12 cellular contexts compared by ENCODE assay signal in the genomic region with DNA sequence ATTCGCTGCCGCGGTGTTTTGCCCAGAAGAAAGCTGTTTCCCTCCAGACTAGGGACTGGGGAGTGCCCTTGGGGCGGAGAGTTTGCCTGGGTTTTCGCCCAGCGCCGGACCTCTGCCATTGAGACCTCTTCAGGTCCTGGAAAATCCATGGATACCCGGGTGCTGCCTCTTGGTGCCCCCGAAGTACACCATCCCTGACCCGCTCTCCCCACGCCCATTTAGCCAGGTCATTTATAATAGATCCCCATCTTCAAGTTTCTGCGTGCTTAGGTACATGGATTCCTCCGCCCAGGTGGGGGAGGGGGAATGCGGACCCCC. TPM values are rescaled to one million over a fixed set of nuclear protein-coding genes. Genes with fewer than 3 reads are reported as not detected.
DNase-seq lines count a peak whose midpoint lies in the region; ATAC-seq, FAIRE-seq and TF ChIP-seq lines count a peak whose summit lies in the region.
"Had no signal": no experiment of that assay in that cellular context is flagged by ENCODE, and none has a peak within 500 bp of the region (broad histone marks: within the 10 kb centered on the region; RNA-seq: fewer than 3 reads in every experiment).

No MANE protein-coding gene starts in this region.

- 25% methylated on average over 14 of the region's 14 CpGs for WGBS in A549 (ENCODE audit: missing lambda C conversion rate)

- peaks cover 40% of the 10 kb centered on the region for H3K4me1 ChIP-seq in A549
- peaks cover 34% of the 10 kb centered on the region for H3K4me1 ChIP-seq in CD8-positive, alpha-beta memory T cell (ENCODE audit: insufficient read depth, low read length)
- H3K4me1 ChIP-seq in osteoblast (ENCODE audit: insufficient read depth, low read length), result peaks cover 3% of the 10 kb centered on the region

- peak overlapping the region; percentile 62 to 82 (median 66) for H3K4me3 Mint-ChIP-seq in CD8-positive, alpha-beta memory T cell
- H3K4me3 Mint-ChIP-seq in activated B cell treated with CpG ODN at 0.5 μM for 24 hours, result peak overlapping the region; percentile 46
- H3K4me3 Mint-ChIP-seq in immature natural killer cell, result peak overlapping the region; percentile 50 to 63 (median 53)

- peaks cover 2% of the 10 kb centered on the region for H4K20me1 ChIP-seq in osteoblast (ENCODE audit: insufficient read depth, low read length)

- H3K27me3 Mint-ChIP-seq in CD8-positive, alpha-beta memory T cell, result peaks cover 56 to 59% of the 10 kb centered on the region in 2 donors
- H3K27me3 Mint-ChIP-seq in activated B cell treated with CpG ODN at 0.5 μM for 24 hours (peaks cover 50% of the 10 kb centered on the region), immature natural killer cell (ENCODE audit: low read depth in 3 of 3) (peaks cover 45 to 61% (median 55%) of the 10 kb centered on the region in 3 donors)

- TF ChIP-seq POLR2A in A549 (IDR thresholded peaks at IDR 0.05; ENCODE audit: low read length), result no peak

- no peak for TF ChIP-seq EP300 in A549 (IDR thresholded peaks at IDR 0.05)

- no peak for TF ChIP-seq RAD21 in A549 (conservative IDR thresholded peaks at IDR 0.05 in 1 of 2, IDR thresholded peaks at IDR 0.05 in 1 of 2)

- peak overlapping the region; percentile 95 to 99 for H3K27ac ChIP-seq in A549
- H3K27ac ChIP-seq in CD8-positive, alpha-beta memory T cell (ENCODE audit: low read depth, low read length), result no peak overlapping the region
- no peak overlapping the region for H3K27ac ChIP-seq in osteoblast (ENCODE audit: low read depth, low read length)
- H3K27ac ChIP-seq: thoracic aorta had no signal

- ATAC-seq in A549 (no peak), activated B cell treated with CpG ODN at 0.5 μM for 24 hours (ENCODE audit: low read depth) (no peak)

- H3K4me1 Mint-ChIP-seq in CD8-positive, alpha-beta memory T cell, result peaks cover 26 to 35% (median 29%) of the 10 kb centered on the region in 3 donors
- H3K4me1 Mint-ChIP-seq in activated B cell treated with CpG ODN at 0.5 μM for 24 hours (peaks cover 33% of the 10 kb centered on the region), immature natural killer cell (peaks cover 20 to 27% of the 10 kb centered on the region in 2 donors)

- H2AFZ ChIP-seq in osteoblast (ENCODE audit: low read length), result no peak overlapping the region

- POLR2A ChIA-PET in A549 (lab: Yijun Ruan, JAX), result interaction anchor here (0.8 to 6.6 kb wide), 8 partner anchors 14 to 181 kb away, joined by 3 to 84 read pairs (median 16); partner anchors contain the start of genes CBX4 and CBX8
- POLR2A ChIA-PET in CD8-positive, alpha-beta memory T cell (lab: Charles Lee), result interaction anchor here (0.5 to 3.2 kb wide), 6 partner anchors 8 to 65 kb away, joined by 3 to 41 read pairs (median 6); partner anchors contain the start of genes CBX4 and CBX8
- POLR2A ChIA-PET in activated B cell treated with CpG ODN at 0.5 μM for 24 hours (lab: Charles Lee), result interaction anchor here (0.5 to 18.2 kb wide), 9 partner anchors 13 to 1699 kb away, joined by 3 to 212 read pairs (median 4); partner anchors contain the start of gene CBX4

- H3K27me3 ChIP-seq in CD8-positive, alpha-beta memory T cell (ENCODE audit: insufficient read depth, low read length, poor library complexity, severe bottlenecking), result peaks cover 74% of the 10 kb centered on the region
- H3K27me3 ChIP-seq in osteoblast (ENCODE audit: insufficient read depth, low read length), result peaks cover 89% of the 10 kb centered on the region

- peak overlapping the region in 2 of 8 donors; percentile 60 to 69 for H3K27ac Mint-ChIP-seq in CD8-positive, alpha-beta memory T cell
- H3K27ac Mint-ChIP-seq in activated B cell treated with CpG ODN at 0.5 μM for 24 hours (peak overlapping the region; percentile 18), immature natural killer cell (peak overlapping the region in 2 of 6 donors; percentile 14 to 39)
- H3K27ac Mint-ChIP-seq: activated naive CD4-positive, alpha-beta T cell treated with anti-CD3 and anti-CD28 coated beads, Interleukin-2, amount 50 U/mL, for 72 hours had no signal

- H3K36me3 Mint-ChIP-seq in CD8-positive, alpha-beta memory T cell, result no peaks in the 10 kb centered on the region
- no peaks in the 10 kb centered on the region for H3K36me3 Mint-ChIP-seq in activated B cell treated with CpG ODN at 0.5 μM for 24 hours (ENCODE audit: low read depth)
- H3K36me3 Mint-ChIP-seq in immature natural killer cell, result no peaks in the 10 kb centered on the region

- H3K4me2 ChIP-seq in A549, result peak overlapping the region; percentile 94
- no peak overlapping the region for H3K4me2 ChIP-seq in osteoblast (ENCODE audit: insufficient read depth, low read length)

- H3K79me2 ChIP-seq in osteoblast (ENCODE audit: insufficient read depth, low read length), result no peaks in the 10 kb centered on the region

- no peak for TF ChIP-seq CTCF in A549 (IDR thresholded peaks at IDR 0.05)
- no peak for TF ChIP-seq CTCF in activated B cell treated with CpG ODN at 0.5 μM for 24 hours (IDR thresholded peaks at IDR 0.05)
- TF ChIP-seq CTCF in osteoblast (IDR thresholded peaks at IDR 0.05; ENCODE audit: extremely low read depth, low read depth, low read length), result no peak

- H3K9me3 ChIP-seq in A549 (no peaks in the 10 kb centered on the region), osteoblast (ENCODE audit: low read depth, low read length) (no peaks in the 10 kb centered on the region)
- no peaks in the 10 kb centered on the region for H3K9me3 ChIP-seq in CD8-positive, alpha-beta memory T cell (ENCODE audit: low read length)
- H3K9me3 ChIP-seq: thoracic aorta had no signal

- no peaks in the 10 kb centered on the region for H3K9me3 Mint-ChIP-seq in CD8-positive, alpha-beta memory T cell
- H3K9me3 Mint-ChIP-seq in activated B cell treated with CpG ODN at 0.5 μM for 24 hours, result no peaks in the 10 kb centered on the region
- H3K9me3 Mint-ChIP-seq in immature natural killer cell, result peaks cover 0 to 3% (median 0%) of the 10 kb centered on the region in 6 donors
- H3K9me3 Mint-ChIP-seq: activated naive CD4-positive, alpha-beta T cell treated with anti-CD3 and anti-CD28 coated beads, Interleukin-2, amount 50 U/mL, for 72 hours had no signal

- no peaks in the 10 kb centered on the region for H3K36me3 ChIP-seq in CD8-positive, alpha-beta memory T cell (ENCODE audit: insufficient read depth, low read length)
- H3K36me3 ChIP-seq in osteoblast (ENCODE audit: insufficient read depth, low read length), result no peaks in the 10 kb centered on the region
- H3K36me3 ChIP-seq: thoracic aorta had no signal

- intact Hi-C loops in activated B cell treated with CpG ODN at 0.5 μM for 24 hours (cut with micrococcal nuclease), result loop anchor here (1.0 to 2.0 kb wide), 3 partner anchors 12 to 30 kb away; partner anchors contain the start of gene CBX8

- H3K4me3 ChIP-seq in A549 (peak overlapping the region; percentile 51), osteoblast (ENCODE audit: insufficient read depth, low read length) (no peak overlapping the region)
- H3K4me3 ChIP-seq in CD8-positive, alpha-beta memory T cell (ENCODE audit: low read length), result no peak overlapping the region
- H3K4me3 ChIP-seq: thoracic aorta had no signal

- no peak for FAIRE-seq in A549 (lab: Jason Lieb, UNC)

- DNase-seq in A549 (ENCODE audit: low read depth in 1 of 2, low spot score in 1 of 2), result no peak
- DNase-seq in CD8-positive, alpha-beta memory T cell, result no peak
- DNase-seq in activated B cell treated with CpG ODN at 0.5 μM for 24 hours, result no peak
- DNase-seq in immature natural killer cell, result no peak
- no peak for DNase-seq in osteoblast (ENCODE audit: insufficient read length, low spot score, missing footprints)
- no peak for DNase-seq in foreskin melanocyte
- DNase-seq in NCI-H2227 (lab: John Stamatoyannopoulos, UW; ENCODE audit: unreplicated experiment), result no peak
- no peak for DNase-seq in inferior parietal cortex (ENCODE audit: extremely low spot score)
- DNase-seq: effector CD4-positive, alpha-beta T cell; stimulated activated CD4-positive, alpha-beta T cell treated with anti-CD3 and anti-CD28 coated beads, Interleukin-4, amount 100 ng/mL, for 24 hours had no signal

- CTCF ChIA-PET in A549 (lab: Yijun Ruan, JAX) (interaction anchor here (0.6 to 39.8 kb wide), 28 partner anchors 4 to 1387 kb away, joined by 3 to 1281 read pairs (median 6); partner anchors contain the start of genes CBX2, CBX4, CBX8 and GAA), activated B cell treated with CpG ODN at 0.5 μM for 24 hours (lab: Charles Lee) (interaction anchor here (0.9 to 2.3 kb wide), 7 partner anchors 13 to 179 kb away, joined by 3 to 8 read pairs (median 4); no protein-coding TSS in a partner anchor)
- CTCF ChIA-PET in CD8-positive, alpha-beta memory T cell (lab: Charles Lee), result interaction anchor here (1.0 to 3.3 kb wide), 5 partner anchors 13 to 180 kb away, joined by 3 to 24 read pairs (median 4); partner anchors contain the start of genes CBX4 and CBX8

RNA-seq across cellular contexts. Expression of gene CBX8, which starts 15.0 kb away (rescaled TPM):
- polyA plus RNA-seq in A549 (2011; rRNA removed) (1.5 and 2.8 TPM in 2 replicates), A549 (2017; fragmentation: RNase III; extraction: RNeasy Plus Mini Kit Qiagen cat#74134 plus additional on column Dnase treatment) (11.0 to 13.1 TPM (median 11.9 TPM) in 3 replicates), immature natural killer cell (1 to 10 TPM in 2 of 3 donors, not detected in 1; 1.4 to 2.5 TPM)
- polyA plus RNA-seq in A549 (2012; cell fraction: cytosol; rRNA removed), result 3.5 and 3.8 TPM in 2 replicates
- polyA plus RNA-seq in A549 (2012; cell fraction: nucleus; rRNA removed), result 4.8 and 7.2 TPM in 2 replicates
- 2.5 and 2.8 TPM in 2 replicates for polyA minus RNA-seq in A549 (2011; rRNA and poly(A)+ RNA removed)
- total RNA-seq in CD8-positive, alpha-beta memory T cell, result 1 to 10 TPM; 1.9 to 2.2 TPM
- 0.91 TPM for polyA plus RNA-seq in CD8-positive, alpha-beta memory T cell
- total RNA-seq in activated B cell treated with CpG ODN at 0.5 μM for 24 hours (4.0 and 4.9 TPM in 2 replicates), osteoblast (2.4 and 3.3 TPM in 2 replicates)

RNA-seq across cellular contexts. Expression of gene CBX4, which starts 27.4 kb away (rescaled TPM):
- 21.9 and 34.1 TPM in 2 replicates for polyA plus RNA-seq in A549 (2011; rRNA removed)
- polyA plus RNA-seq in A549 (2012; cell fraction: cytosol; rRNA removed), result 31.9 and 46.3 TPM in 2 replicates
- 48.9 and 61.8 TPM in 2 replicates for polyA plus RNA-seq in A549 (2012; cell fraction: nucleus; rRNA removed)
- polyA plus RNA-seq in A549 (2017; fragmentation: RNase III; extraction: RNeasy Plus Mini Kit Qiagen cat#74134 plus additional on column Dnase treatment), result 25.9 to 31.9 TPM (median 31.0 TPM) in 3 replicates
- polyA minus RNA-seq in A549 (2011; rRNA and poly(A)+ RNA removed), result 20.6 and 27.0 TPM in 2 replicates
- 10 to 100 TPM in 1 of 2 experiments, 1 to 10 TPM in 1; 9.8 to 12.2 TPM for total RNA-seq in CD8-positive, alpha-beta memory T cell
- 12.1 TPM for polyA plus RNA-seq in CD8-positive, alpha-beta memory T cell
- 55.6 and 56.3 TPM in 2 replicates for total RNA-seq in activated B cell treated with CpG ODN at 0.5 μM for 24 hours
- polyA plus RNA-seq in immature natural killer cell, result 1 to 10 TPM; 3.0 to 6.7 (median 4.9) TPM
- total RNA-seq in osteoblast, result 17.1 and 22.1 TPM in 2 replicates

RNA-seq across cellular contexts. Expression of gene CBX2, which starts 33.9 kb away (rescaled TPM):
- polyA plus RNA-seq in A549 (2011; rRNA removed), result 7.4 and 8.2 TPM in 2 replicates
- 14.4 and 18.3 TPM in 2 replicates for polyA plus RNA-seq in A549 (2012; cell fraction: cytosol; rRNA removed)
- polyA plus RNA-seq in A549 (2012; cell fraction: nucleus; rRNA removed), result 29.6 and 34.9 TPM in 2 replicates
- polyA plus RNA-seq in A549 (2017; fragmentation: RNase III; extraction: RNeasy Plus Mini Kit Qiagen cat#74134 plus additional on column Dnase treatment), result 13.6 to 16.4 TPM (median 14.9 TPM) in 3 replicates
- polyA minus RNA-seq in A549 (2011; rRNA and poly(A)+ RNA removed), result 11.6 and 13.7 TPM in 2 replicates
- 1 to 10 TPM; 2.0 to 2.2 TPM for total RNA-seq in CD8-positive, alpha-beta memory T cell
- polyA plus RNA-seq in CD8-positive, alpha-beta memory T cell, result 0.10 TPM
- total RNA-seq in activated B cell treated with CpG ODN at 0.5 μM for 24 hours, result 0.37 and 0.67 TPM in 2 replicates
- under 1 TPM in 1 of 3 donors, not detected in 2; 0.33 TPM for polyA plus RNA-seq in immature natural killer cell
- 0.88 and 1.1 TPM in 2 replicates for total RNA-seq in osteoblast

Comparison
In these comparisons a context has a peak if more than half of its experiments do, and no peak if none do; other contexts are left out.
1. H3K27ac ChIP-seq: peak in A549 (2 of 2); none in CD8-positive, alpha-beta memory T cell (single experiment) and osteoblast (single experiment).
2. Peak in every context shown above with its lines, with median percentiles within 50 percentile points of each other: H3K4me3 Mint-ChIP-seq.